18 cellular contexts compared by ENCODE assay signal in genomic region chr18:14969507-14969906, GRCh38.
"Had no signal": no experiment of that assay in that cellular context is flagged by ENCODE, and none has a peak within 500 bp of the region (broad histone marks: within the 10 kb centered on the region; RNA-seq: fewer than 3 reads in every experiment).

No MANE protein-coding gene starts in this region.

- H3K27me3 ChIP-seq: cardiac muscle cell, left lung, neural progenitor cell, sigmoid colon, tibial artery had no signal

- H3K4me1 ChIP-seq: left lung, neural progenitor cell had no signal

- ATAC-seq: left lung; naive thymus-derived CD4-positive, alpha-beta T cell; stimulated activated naive CD8-positive, alpha-beta T cell treated with anti-CD3 and anti-CD28 coated beads, Interleukin-15, Interleukin-2, amounts not matched to agents 100 U/mL and 50 U/mL, for 24 hours had no signal

- H3K36me3 ChIP-seq: cardiac muscle cell, left lung, neural progenitor cell, sigmoid colon, tibial artery had no signal

- DNase-seq: activated B cell treated with CpG ODN at 0.5 μM for 24 hours; activated CD4-positive, alpha-beta T cell treated with anti-CD3 and anti-CD28 coated beads for 4 hours; activated CD4-positive, alpha-beta T cell treated with anti-CD3 and anti-CD28 coated beads, Interleukin-2, amount 50 U/mL, for 48 hours; activated effector memory CD4-positive, alpha-beta T cell treated with Interleukin-2 at 50 U/mL for 16 hours; activated naive CD4-positive, alpha-beta T cell treated with anti-CD3 and anti-CD28 coated beads, Interleukin-2, amount 10 ng/mL, durations not matched to agents 7 days and 5 days; activated T-cell treated with anti-CD3 and anti-CD28 coated beads, Interleukin-2, amount 50 U/mL, for 48 hours; amygdala; cortex of kidney; endodermal cell; immature natural killer cell; left lung; naive thymus-derived CD4-positive, alpha-beta T cell; sigmoid colon; stimulated activated CD4-positive, alpha-beta T cell treated with anti-CD3 and anti-CD28 coated beads, Interleukin-4, amount 100 ng/mL, for 4 hours; stimulated activated naive CD8-positive, alpha-beta T cell treated with anti-CD3 and anti-CD28 coated beads, Interleukin-15, Interleukin-2, amounts not matched to agents 100 U/mL and 50 U/mL, for 24 hours; tibial artery had no signal

- H3K9me3 ChIP-seq: left lung, sigmoid colon, tibial artery had no signal

- H3K27ac ChIP-seq: cardiac muscle cell, left lung, neural progenitor cell, sigmoid colon, tibial artery had no signal

- H3K4me3 ChIP-seq: cardiac muscle cell, left lung, neural progenitor cell, sigmoid colon, tibial artery had no signal
